Comparison of ENCODE assay signal across 8 cellular contexts in the genomic region with DNA sequence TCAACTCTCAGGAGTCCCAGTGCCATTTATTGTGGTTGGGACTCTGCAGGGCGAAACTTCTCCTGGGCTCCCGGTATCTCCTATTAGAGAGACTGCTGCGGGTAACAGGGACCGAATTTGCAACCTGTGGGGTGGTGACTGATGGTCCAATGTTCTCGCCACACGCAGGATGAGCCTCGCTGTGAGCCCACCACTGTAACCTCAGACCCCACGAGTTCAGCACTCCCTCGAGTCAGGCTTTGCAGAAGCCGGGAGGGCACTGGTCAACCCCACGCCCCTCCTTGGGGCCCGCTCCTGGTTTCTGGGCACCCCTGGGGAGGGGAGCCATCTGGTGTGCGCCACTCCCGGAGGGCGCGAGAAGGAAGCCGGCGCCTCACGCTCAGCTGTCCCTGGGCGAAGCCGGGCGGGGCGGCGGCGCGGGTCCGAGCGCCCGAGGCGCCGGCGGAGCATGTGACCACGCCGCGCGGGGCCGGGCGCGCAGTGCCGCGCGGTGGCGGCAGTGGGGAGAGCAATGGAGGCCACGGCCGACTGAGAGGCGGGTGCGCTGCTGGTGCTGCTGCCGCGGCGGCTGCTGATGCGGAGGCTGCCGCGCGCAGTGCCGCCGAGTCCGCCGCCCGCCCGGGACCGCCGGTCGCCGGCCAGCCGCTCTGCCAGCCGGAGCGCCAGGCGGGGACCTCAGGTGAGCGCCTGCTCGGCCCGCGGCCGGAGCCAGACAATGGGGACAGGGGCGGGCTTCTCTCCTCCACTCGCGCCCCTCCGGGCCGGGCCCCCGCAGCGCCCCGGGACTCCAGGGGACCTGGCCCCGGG.
DNase-seq lines count a peak whose midpoint lies in the region; ATAC-seq and TF ChIP-seq lines count a peak whose summit lies in the region.

No MANE protein-coding gene starts in this region.

- ATAC-seq in GM19452 (IDR thresholded peaks at IDR 0.05; ENCODE audit: unreplicated experiment) (peak; percentile 97), HG03460 (IDR thresholded peaks at IDR 0.05; ENCODE audit: unreplicated experiment) (peak; percentile 95)

- H3K4me1 Mint-ChIP-seq in nephron: peaks cover 23% of the 10 kb centered on the region
- peaks cover 21% of the 10 kb centered on the region for H3K4me1 Mint-ChIP-seq in type B pancreatic cell (ENCODE audit: unreplicated experiment)

- peak overlapping the region; percentile 85 to 92 (median 91) for H3K4me3 Mint-ChIP-seq in nephron
- peak overlapping the region; percentile 90 for H3K4me3 Mint-ChIP-seq in type B pancreatic cell

- peak; percentile 28 to 45 (median 34) for TF ChIP-seq CTCF in nephron (IDR thresholded peaks at IDR 0.05; ENCODE audit: unreplicated experiment in 3 of 3)
- peak; percentile 59 for TF ChIP-seq CTCF in type B pancreatic cell (conservative IDR thresholded peaks at IDR 0.05)

- H3K9me3 Mint-ChIP-seq in nephron (no peaks in the 10 kb centered on the region), type B pancreatic cell (no peaks in the 10 kb centered on the region)

- DNase-seq in D341Med (ENCODE audit: low spot score) (peak; percentile 92), NCI-H748 treated with DMSO at 0.1 percent for 48 hours (lab: John Stamatoyannopoulos, UW) (peak; percentile 10), activated T-cell treated with anti-CD3 and anti-CD28 coated beads for 48 hours (ENCODE audit: low read depth) (peak; percentile 56), fibroblast of the conjunctiva (ENCODE audit: low read depth) (peak; percentile 6), type B pancreatic cell (ENCODE audit: extremely low spot score, unreplicated experiment) (peak; percentile 86)

- H3K36me3 Mint-ChIP-seq in nephron (ENCODE audit: low read depth) (no peaks in the 10 kb centered on the region), type B pancreatic cell (no peaks in the 10 kb centered on the region)

- H3K27me3 Mint-ChIP-seq in nephron (ENCODE audit: low read depth): no peaks in the 10 kb centered on the region
- H3K27me3 Mint-ChIP-seq in type B pancreatic cell: no peaks in the 10 kb centered on the region

- H3K27ac Mint-ChIP-seq in nephron: peak overlapping the region; percentile 84 to 90 (median 88)
- H3K27ac Mint-ChIP-seq in type B pancreatic cell: peak overlapping the region; percentile 72

Comparison
In these comparisons a context has a peak if more than half of its experiments do, and no peak if none do; other contexts are left out.
1. Peak in every context shown above with its lines: DNase-seq and ATAC-seq.
2. DNase-seq: peak in every context shown above with its lines; median percentile 92 in D341Med; 86 in type B pancreatic cell; 56 in activated T-cell treated with anti-CD3 and anti-CD28 coated beads for 48 hours; 10 in NCI-H748 treated with DMSO at 0.1 percent for 48 hours; 6 in fibroblast of the conjunctiva.